ENCODE assay signal across 9 cellular contexts in the genomic region with DNA sequence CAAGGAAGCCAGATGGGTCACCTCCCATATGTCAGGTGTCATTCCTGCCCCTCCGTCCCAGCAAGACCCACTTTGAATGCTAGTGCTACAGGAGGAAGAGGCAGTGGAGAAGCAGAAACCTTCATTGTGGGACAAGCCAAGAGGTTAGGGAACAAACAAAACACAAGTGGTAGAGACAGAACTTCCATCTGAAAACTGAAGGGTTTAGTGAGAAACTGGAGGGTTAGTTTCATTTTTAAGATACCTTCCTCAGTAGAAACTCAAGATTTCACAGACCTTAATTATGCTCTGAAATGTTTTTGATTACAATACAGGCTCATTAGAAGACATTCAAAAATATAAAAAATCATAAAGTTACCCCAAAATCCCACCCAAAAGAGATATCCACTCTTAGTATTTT. TPM values are rescaled to one million over a fixed set of nuclear protein-coding genes. Genes with fewer than 3 reads are reported as not detected.
A peak's percentile ranks its signal among the peaks of the same experiment; 100 is the strongest.
DNase-seq lines count a peak whose midpoint lies in the region; ATAC-seq and TF ChIP-seq lines count a peak whose summit lies in the region.
"Had no signal": no experiment of that assay in that cellular context is flagged by ENCODE, and none has a peak within 500 bp of the region (broad histone marks: within the 10 kb centered on the region; RNA-seq: fewer than 3 reads in every experiment).

No MANE protein-coding gene starts in this region.

- H3K23ac ChIP-seq in IMR-90 (ENCODE audit: low read depth, low read length): peak overlapping the region; percentile 91

- no peaks in the 10 kb centered on the region for H3K27me3 ChIP-seq in BLaER1 treated with 17β-estradiol and CSF1 and Interleukin-3, amounts not matched to agents 10 nM and 100 nM
- no peaks in the 10 kb centered on the region for H3K27me3 ChIP-seq in IMR-90 (ENCODE audit: control insufficient read depth, insufficient read depth, low read length)
- H3K27me3 ChIP-seq in neural progenitor cell: no peaks in the 10 kb centered on the region

- H3K4me1 ChIP-seq in BLaER1 treated with 17β-estradiol and CSF1 and Interleukin-3, amounts not matched to agents 10 nM and 100 nM: peaks cover 17 to 34% (median 22%) of the 10 kb centered on the region in 10 experiments
- H3K4me1 ChIP-seq in IMR-90 (ENCODE audit: control insufficient read depth, insufficient read depth, low read length): peaks cover 14% of the 10 kb centered on the region
- H3K4me1 ChIP-seq in neural progenitor cell: peaks cover 24% of the 10 kb centered on the region

- peak overlapping the region in 9 of 11 experiments; percentile 19 to 48 (median 36); a peak in 12 of 22 replicates for H3K9ac ChIP-seq in BLaER1 treated with 17β-estradiol and CSF1 and Interleukin-3, amounts not matched to agents 10 nM and 100 nM
- peak overlapping the region; percentile 55 for H3K9ac ChIP-seq in IMR-90 (ENCODE audit: low read depth, low read length)
- H3K9ac ChIP-seq in neural progenitor cell: no peak overlapping the region

- H2AFZ ChIP-seq in IMR-90 (replicated peaks; ENCODE audit: low read length, poor library complexity) (peak overlapping the region; percentile 84), neural progenitor cell (replicated peaks) (no peak overlapping the region)

- in situ Hi-C loops in IMR-90 (cut with MboI; ENCODE audit: low sequenced_read_pairs): no loop called here

- peak overlapping the region; percentile 80 for H4K91ac ChIP-seq in IMR-90 (ENCODE audit: insufficient read depth, low read depth, low read length)

- intact Hi-C loops in IMR-90 (cut with micrococcal nuclease): no loop called here

- DNase-seq in IMR-90: no peak
- DNase-seq in coronary artery (ENCODE audit: low spot score): no peak
- no peak for DNase-seq in neural progenitor cell (ENCODE audit: low spot score)
- DNase-seq in NCI-H226: no peak
- no peak for DNase-seq in NCI-H1694 treated with DMSO at 0.1 percent for 48 hours (lab: John Stamatoyannopoulos, UW)
- DNase-seq: activated naive CD4-positive, alpha-beta T cell treated with anti-CD3 and anti-CD28 coated beads, Interleukin-2, amount 50 U/mL, for 16 hours had no signal

- dilution Hi-C loops in IMR-90 (cut with HindIII; ENCODE audit: low sequenced_read_pairs, unreplicated experiment): no loop called here

- peak overlapping the region; percentile 80; the same call in 1 of the 2 replicates for H2AK5ac ChIP-seq in IMR-90 (ENCODE audit: low read depth, low read length)

- peak overlapping the region; percentile 56 to 88 (median 72) for H3K4me2 ChIP-seq in BLaER1 treated with 17β-estradiol and CSF1 and Interleukin-3, amounts not matched to agents 10 nM and 100 nM
- H3K4me2 ChIP-seq in IMR-90 (ENCODE audit: low read depth, low read length): peak overlapping the region; percentile 61
- peak overlapping the region; percentile 47 for H3K4me2 ChIP-seq in neural progenitor cell

- H4K5ac ChIP-seq in IMR-90 (ENCODE audit: low read depth, low read length): peak overlapping the region; percentile 82

- peaks cover 28% of the 10 kb centered on the region for H3F3A ChIP-seq in neural progenitor cell (ENCODE audit: low read depth)

- POLR2A ChIA-PET in IMR-90 (lab: Charles Lee; ENCODE audit: unreplicated experiment): interaction anchor here (0.5 kb wide), 1 partner anchor 17 kb away, joined by 5 read pairs; no protein-coding TSS in a partner anchor

- peak overlapping the region; percentile 93 for H2BK20ac ChIP-seq in IMR-90 (ENCODE audit: low read depth, low read length)

- CTCF ChIA-PET in IMR-90 (lab: Yijun Ruan, JAX): interaction anchor here (0.7 to 2.1 kb wide), 2 partner anchors 15 to 430 kb away, joined by 7 to 8 read pairs; no protein-coding TSS in a partner anchor

- H3K36me3 Mint-ChIP-seq in neural progenitor cell: no peaks in the 10 kb centered on the region

- TF ChIP-seq CTCF in IMR-90 (conservative IDR thresholded peaks at IDR 0.05; ENCODE audit: low read depth, low read length): no peak
- TF ChIP-seq CTCF in coronary artery (IDR thresholded peaks at IDR 0.05): no peak
- no peak for TF ChIP-seq CTCF in neural progenitor cell (IDR thresholded peaks at IDR 0.05)

- ATAC-seq in IMR-90 (ENCODE audit: low read depth) (no peak), HG03457 (IDR thresholded peaks at IDR 0.05; ENCODE audit: unreplicated experiment) (no peak), GM18520 (IDR thresholded peaks at IDR 0.05; ENCODE audit: unreplicated experiment) (no peak)

- H3K27me3 Mint-ChIP-seq in neural progenitor cell (ENCODE audit: insufficient read depth, low read depth): no peaks in the 10 kb centered on the region

- H3K27ac Mint-ChIP-seq in neural progenitor cell: peak overlapping the region; percentile 95

- H3K9me1 ChIP-seq in IMR-90 (ENCODE audit: insufficient read depth, low read length): peaks cover 10% of the 10 kb centered on the region

- peak overlapping the region; percentile 87 for H2BK120ac ChIP-seq in IMR-90 (ENCODE audit: low read depth, low read length)

- no TSS peak for BruUV-seq in IMR-90 (replicated peaks; lab: Mats Ljungman, UMichigan)

- peak overlapping the region; percentile 83 for H3K18ac ChIP-seq in IMR-90 (ENCODE audit: low read depth, low read length)

- no peaks in the 10 kb centered on the region for H3K9me3 Mint-ChIP-seq in neural progenitor cell

- H3K4me3 Mint-ChIP-seq in neural progenitor cell: peak overlapping the region; percentile 67

- peaks cover 16% of the 10 kb centered on the region for H3K4me1 Mint-ChIP-seq in neural progenitor cell

- H3K79me2 ChIP-seq in neural progenitor cell (ENCODE audit: low read depth): no peaks in the 10 kb centered on the region

- peak overlapping the region in 9 of 11 experiments; percentile 27 to 69 (median 37); a peak in 17 of 22 replicates for H3K27ac ChIP-seq in BLaER1 treated with 17β-estradiol and CSF1 and Interleukin-3, amounts not matched to agents 10 nM and 100 nM
- H3K27ac ChIP-seq in IMR-90 (ENCODE audit: insufficient read depth, low read length) (peak overlapping the region; percentile 82; the same call in 1 of the 2 replicates), coronary artery (peak overlapping the region in 1 of 2 donors; percentile 46), neural progenitor cell (peak overlapping the region; percentile 86)

- no peaks in the 10 kb centered on the region for H4K20me1 ChIP-seq in BLaER1 treated with 17β-estradiol and CSF1 and Interleukin-3, amounts not matched to agents 10 nM and 100 nM
- H4K20me1 ChIP-seq in IMR-90 (ENCODE audit: insufficient read depth, low read length): no peaks in the 10 kb centered on the region
- H4K20me1 ChIP-seq in neural progenitor cell (ENCODE audit: low read depth): no peaks in the 10 kb centered on the region

- H3K4me3 ChIP-seq in BLaER1 treated with 17β-estradiol and CSF1 and Interleukin-3, amounts not matched to agents 10 nM and 100 nM: peak overlapping the region in 1 of 10 experiments; percentile 20; a peak in 3 of 20 replicates
- no peak overlapping the region for H3K4me3 ChIP-seq in IMR-90 (ENCODE audit: insufficient read depth, low read depth, low read length)
- peak overlapping the region; percentile 25 for H3K4me3 ChIP-seq in coronary artery
- no peak overlapping the region for H3K4me3 ChIP-seq in neural progenitor cell

- no peak for TF ChIP-seq POLR2A in IMR-90 (IDR thresholded peaks at IDR 0.05; ENCODE audit: low read depth, low read length)

- H3K36me3 ChIP-seq in BLaER1 treated with 17β-estradiol and CSF1 and Interleukin-3, amounts not matched to agents 10 nM and 100 nM: peaks cover 0 to 11% (median 5%) of the 10 kb centered on the region in 11 experiments; a peak in 7 of 22 replicates
- H3K36me3 ChIP-seq in IMR-90 (ENCODE audit: control insufficient read depth, insufficient read depth, low read length): no peaks in the 10 kb centered on the region
- H3K36me3 ChIP-seq in neural progenitor cell: no peaks in the 10 kb centered on the region

- WGBS in IMR-90 (ENCODE audit: extremely low coverage in 2 of 2, insufficient read length in 1 of 2), 2 experiments: no CpG with 5 or more reads among the region's 1 CpG

- TF ChIP-seq RAD21 in IMR-90 (IDR thresholded peaks at IDR 0.05; ENCODE audit: low read length): no peak

- peak overlapping the region; percentile 71 for H2BK5ac ChIP-seq in IMR-90 (ENCODE audit: low read depth, low read length, poor library complexity, severe bottlenecking)

- H3K56ac ChIP-seq in IMR-90 (ENCODE audit: extremely low read depth, insufficient read depth, low read length): peak overlapping the region; percentile 54; the same call in 1 of the 2 replicates

- H3K79me1 ChIP-seq in IMR-90 (ENCODE audit: low read depth in 1 of 2, low read length in 2 of 2): peaks cover 0 to 12% of the 10 kb centered on the region in 2 experiments; a peak in 2 of 4 replicates

- H3K14ac ChIP-seq in IMR-90 (replicated peaks; ENCODE audit: low read depth, low read length): peak overlapping the region; percentile 86

- H3K9me3 ChIP-seq in BLaER1 treated with 17β-estradiol and CSF1 and Interleukin-3, amounts not matched to agents 10 nM and 100 nM (replicated peaks in 1 of 11): no peaks in the 10 kb centered on the region
- no peaks in the 10 kb centered on the region for H3K9me3 ChIP-seq in IMR-90 (ENCODE audit: control insufficient read depth, insufficient read depth, low read length)
- H3K9me3 ChIP-seq in neural progenitor cell (ENCODE audit: low read depth): no peaks in the 10 kb centered on the region

- H4K8ac ChIP-seq in IMR-90 (ENCODE audit: low read depth in 2 of 2, low read length in 2 of 2): peak overlapping the region; percentile 79 to 85; a peak in 3 of 4 replicates

- peak overlapping the region; percentile 21 for H2AK9ac ChIP-seq in IMR-90 (replicated peaks; ENCODE audit: low read depth, low read length, poor library complexity)

- peak overlapping the region; percentile 97 for H3K4ac ChIP-seq in IMR-90 (ENCODE audit: low read depth, low read length)

- H2BK15ac ChIP-seq in IMR-90 (ENCODE audit: low read depth, low read length): peak overlapping the region; percentile 94; the same call in 1 of the 3 replicates

TF ChIP-seq in IMR-90, 13 proteins besides CTCF, POLR2A, EP300 and RAD21 (continues in another document):
- no peak for TF ChIP-seq SMC3 (IDR thresholded peaks at IDR 0.05; ENCODE audit: low read depth, low read length)
- TF ChIP-seq CEBPB (IDR thresholded peaks at IDR 0.05; ENCODE audit: low read depth, low read length): no peak

RNA-seq across cellular contexts. Expression of gene DMAC2L, which starts 24.3 kb away (rescaled TPM):
- total RNA-seq in IMR-90 (2012; rRNA removed) (3.9 and 5.0 TPM in 2 replicates), neural progenitor cell (ENCODE audit: low replicate concordance) (17.1 and 17.6 TPM in 2 replicates)
- 6.1 and 7.8 TPM in 2 replicates for polyA plus RNA-seq in IMR-90 (2012; rRNA removed)
- 2.2 and 9.5 TPM in 2 replicates for polyA plus RNA-seq in IMR-90 (2012; cell fraction: cytosol; rRNA removed)
- 6.2 and 11.8 TPM in 2 replicates for polyA plus RNA-seq in IMR-90 (2012; cell fraction: nucleus; rRNA removed; ENCODE audit: low replicate concordance)

RNA-seq across cellular contexts. Expression of gene L2HGDH, which starts 24.4 kb away (rescaled TPM):
- total RNA-seq in IMR-90 (2012; rRNA removed) (3.8 and 5.0 TPM in 2 replicates), neural progenitor cell (ENCODE audit: low replicate concordance) (13.6 and 14.0 TPM in 2 replicates)
- 2.8 and 3.1 TPM in 2 replicates for polyA plus RNA-seq in IMR-90 (2012; rRNA removed)
- 1.5 and 2.3 TPM in 2 replicates for polyA plus RNA-seq in IMR-90 (2012; cell fraction: cytosol; rRNA removed)
- 0.87 and 2.4 TPM in 2 replicates for polyA plus RNA-seq in IMR-90 (2012; cell fraction: nucleus; rRNA removed; ENCODE audit: low replicate concordance)
